In genomic region chr7:159141660-159142059, GRCh38 we compare ENCODE assay signal across 17 cellular contexts. TPM values are rescaled to one million over a fixed set of nuclear protein-coding genes. Genes with fewer than 3 reads are reported as not detected.
DNase-seq lines count a peak whose midpoint lies in the region; ATAC-seq and TF ChIP-seq lines count a peak whose summit lies in the region.
"Had no signal": no experiment of that assay in that cellular context is flagged by ENCODE, and none has a peak within 500 bp of the region (broad histone marks: within the 10 kb centered on the region; RNA-seq: fewer than 3 reads in every experiment).

No MANE protein-coding gene starts in this region.

- H3K9ac ChIP-seq in HUES48 (ENCODE audit: low read depth, low read length) (no peak overlapping the region), GM23248 (no peak overlapping the region)

- H3K36me3 ChIP-seq in HUES48 (ENCODE audit: control insufficient read depth, insufficient read depth, low read length): peaks cover 6% of the 10 kb centered on the region
- no peaks in the 10 kb centered on the region for H3K36me3 ChIP-seq in hepatocyte (replicated peaks; ENCODE audit: insufficient read depth, low read depth)
- H3K36me3 ChIP-seq in gastrocnemius medialis: no peaks in the 10 kb centered on the region
- H3K36me3 ChIP-seq in GM23248 (ENCODE audit: low read depth): no peaks in the 10 kb centered on the region

- no peak overlapping the region for H2AFZ ChIP-seq in hepatocyte
- no peak overlapping the region for H2AFZ ChIP-seq in GM23248

- H4K20me1 ChIP-seq in hepatocyte (ENCODE audit: insufficient read depth, poor library complexity, severe bottlenecking) (no peaks in the 10 kb centered on the region), GM23248 (ENCODE audit: insufficient read depth) (no peaks in the 10 kb centered on the region)

- no peaks in the 10 kb centered on the region for H3F3A ChIP-seq in GM23248 (ENCODE audit: insufficient read depth)

- H3K79me2 ChIP-seq in hepatocyte (no peaks in the 10 kb centered on the region), GM23248 (ENCODE audit: insufficient read depth) (no peaks in the 10 kb centered on the region)

- ATAC-seq in gastrocnemius medialis: peak; percentile 71 to 85
- ATAC-seq in HG03354 (IDR thresholded peaks at IDR 0.05; ENCODE audit: poor library complexity, severe bottlenecking, unreplicated experiment): no peak
- ATAC-seq: esophagus mucosa; naive thymus-derived CD4-positive, alpha-beta T cell had no signal

- H3K9me3 ChIP-seq in HUES48 (ENCODE audit: control insufficient read depth, insufficient read depth, low read length) (0 out of 2 replicates have a peak, but pooled peaks cover 4% of the 10 kb centered on the region), hepatocyte (ENCODE audit: low read depth) (no peaks in the 10 kb centered on the region), gastrocnemius medialis (no peaks in the 10 kb centered on the region), GM23248 (ENCODE audit: low read depth) (no peaks in the 10 kb centered on the region)

- H3K4me2 ChIP-seq in hepatocyte: no peak overlapping the region
- no peak overlapping the region for H3K4me2 ChIP-seq in GM23248 (ENCODE audit: unreplicated experiment)

- peak; percentile 35 for DNase-seq in activated CD8-positive, alpha-beta memory T cell treated with anti-CD3 and anti-CD28 coated beads, Interleukin-2, amount 50 U/mL, for 48 hours
- peak; percentile 60 for DNase-seq in hepatocyte (ENCODE audit: low spot score)
- DNase-seq in gastrocnemius medialis: peak; percentile 16 to 53
- no peak for DNase-seq in GM23248
- no peak for DNase-seq in NCI-H1105 (lab: John Stamatoyannopoulos, UW)
- no peak for DNase-seq in NCI-H2107 (lab: John Stamatoyannopoulos, UW)
- DNase-seq: Caco-2; naive thymus-derived CD4-positive, alpha-beta T cell; NCI-H1436 treated with DMSO at 0.1 percent for 48 hours; NCI-H446 treated with DMSO at 0.1 percent for 48 hours; substantia nigra had no signal

- no peak for TF ChIP-seq POLR2A in gastrocnemius medialis (IDR thresholded peaks at IDR 0.05)

- peaks cover 40% of the 10 kb centered on the region for H3K4me1 ChIP-seq in HUES48 (ENCODE audit: control insufficient read depth, insufficient read depth, low read length)
- H3K4me1 ChIP-seq in hepatocyte (ENCODE audit: insufficient read depth): peaks cover 17% of the 10 kb centered on the region
- H3K4me1 ChIP-seq in gastrocnemius medialis: peaks cover 10 to 11% of the 10 kb centered on the region in 2 donors
- no peaks in the 10 kb centered on the region for H3K4me1 ChIP-seq in GM23248 (ENCODE audit: insufficient read depth)
- H3K4me1 ChIP-seq: Caco-2 had no signal

- H3K9me2 ChIP-seq in hepatocyte (replicated peaks; ENCODE audit: insufficient read depth) (no peaks in the 10 kb centered on the region), GM23248 (ENCODE audit: insufficient read depth) (no peaks in the 10 kb centered on the region)

- TF ChIP-seq CTCF in hepatocyte (IDR thresholded peaks at IDR 0.05; ENCODE audit: poor library complexity) (peak; percentile 37), gastrocnemius medialis (IDR thresholded peaks at IDR 0.05 in 4 of 5, conservative IDR thresholded peaks at IDR 0.05 in 1 of 5) (no peak)

- WGBS in hepatocyte (ENCODE audit: low lambda C conversion rate, missing lambda C conversion rate): 54% methylated on average over 6 of the region's 6 CpGs
- WGBS in GM23248 (ENCODE audit: low coverage in 1 of 2, low lambda C conversion rate in 2 of 2, missing lambda C conversion rate in 2 of 2), 2 experiments: 36 to 54% methylated on average over 6 of the region's 6 CpGs

- H3K27ac ChIP-seq in HUES48 (ENCODE audit: low read depth, low read length) (peak overlapping the region; percentile 44), hepatocyte (no peak overlapping the region), gastrocnemius medialis (peak overlapping the region; percentile 6 to 52 (median 15)), GM23248 (no peak overlapping the region)
- H3K27ac ChIP-seq: RWPE1 had no signal

- no peak overlapping the region for H3K4me3 ChIP-seq in HUES48 (ENCODE audit: low read depth, low read length)
- H3K4me3 ChIP-seq in hepatocyte: no peak overlapping the region
- no peak overlapping the region for H3K4me3 ChIP-seq in gastrocnemius medialis
- H3K4me3 ChIP-seq in GM23248: no peak overlapping the region

- in situ Hi-C loops in gastrocnemius medialis (cut with MboI; ENCODE audit: low sequenced_read_pairs in 4 of 4) (no loop called here), GM23248 (cut with MboI) (no loop called here)

- intact Hi-C loops in gastrocnemius medialis (cut with DNase I; ENCODE audit: low total_unique reads): loop anchor here (2.0 to 5.0 kb wide), 2 partner anchors 45 to 109 kb away; no protein-coding TSS in a partner anchor

- peaks cover 44% of the 10 kb centered on the region for H3K27me3 ChIP-seq in HUES48 (ENCODE audit: control insufficient read depth, insufficient read depth, low read length)
- H3K27me3 ChIP-seq in hepatocyte: peaks cover 34% of the 10 kb centered on the region
- H3K27me3 ChIP-seq in gastrocnemius medialis: peaks cover 0 to 16% (median 7%) of the 10 kb centered on the region in 3 donors
- peaks cover 12% of the 10 kb centered on the region for H3K27me3 ChIP-seq in GM23248 (replicated peaks; ENCODE audit: insufficient read depth)

RNA-seq across cellular contexts. Expression of gene VIPR2, which starts 3.0 kb away (rescaled TPM):
- total RNA-seq in hepatocyte: 2.8 and 3.4 TPM in 2 replicates
- polyA plus RNA-seq in hepatocyte: 2.7 and 4.5 TPM in 2 replicates
- total RNA-seq in gastrocnemius medialis: 1 to 10 TPM in 2 of 4 donors, under 1 TPM in 2; 0.39 to 2.2 (median 0.80) TPM
- total RNA-seq in GM23248 (2014; rRNA removed; shearing (Covaris generic)): not detected in 2 replicates
- polyA plus RNA-seq in GM23248 (2016; fragmentation: Nextera tagmentation; extraction: Ambion mirVana): not detected in 2 replicates
- total RNA-seq: bronchial epithelial cell, Caco-2, M059J had no signal
- polyA plus RNA-seq: naive thymus-derived CD4-positive, alpha-beta T cell had no signal

Comparison
In these comparisons a context has a peak if more than half of its experiments do, and no peak if none do; other contexts are left out.
1. H3K27ac ChIP-seq: peak in HUES48 (single experiment) and gastrocnemius medialis (4 of 4); none in hepatocyte (single experiment) and GM23248 (single experiment).
2. DNase-seq: peak in activated CD8-positive, alpha-beta memory T cell treated with anti-CD3 and anti-CD28 coated beads, Interleukin-2, amount 50 U/mL, for 48 hours (single experiment), hepatocyte (single experiment) and gastrocnemius medialis (2 of 2); none in GM23248 (single experiment), NCI-H1105 (single experiment) and NCI-H2107 (single experiment).